Comparison of ENCODE assay signal across 23 cellular contexts in genomic region chr16:64397945-64398508, GRCh38.
DNase-seq lines count a peak whose midpoint lies in the region; ATAC-seq and TF ChIP-seq lines count a peak whose summit lies in the region.
"Had no signal": no experiment of that assay in that cellular context is flagged by ENCODE, and none has a peak within 500 bp of the region (broad histone marks: within the 10 kb centered on the region; RNA-seq: fewer than 3 reads in every experiment).

No MANE protein-coding gene starts in this region.

- 39 to 52% methylated on average over 3 of the region's 3 CpGs for WGBS in GM23248 (ENCODE audit: low coverage in 1 of 2, low lambda C conversion rate in 2 of 2, missing lambda C conversion rate in 2 of 2), 2 experiments
- WGBS in trophoblast cell (ENCODE audit: extremely low coverage, insufficient coverage, insufficient read length): no CpG with 5 or more reads among the region's 3 CpGs

- no peaks in the 10 kb centered on the region for H3K79me1 ChIP-seq in trophoblast cell (ENCODE audit: low read length)

- in situ Hi-C loops in GM23248 (cut with MboI): no loop called here

- H4K91ac ChIP-seq in trophoblast cell (ENCODE audit: low read depth, low read length): no peak overlapping the region

- H3K4ac ChIP-seq in trophoblast cell (ENCODE audit: low read depth, low read length): no peak overlapping the region

- DNase-seq in GM23248 (peak; percentile 72), adipocyte (ENCODE audit: low read depth) (no peak), fibroblast of lung (ENCODE audit: low read depth in 2 of 2) (peak; percentile 18 to 77), trophoblast cell (no peak), left lobe of liver (ENCODE audit: low spot score) (no peak), DMS79 (lab: John Stamatoyannopoulos, UW) (no peak)
- DNase-seq in stimulated activated CD4-positive, alpha-beta T cell treated with anti-CD3 and anti-CD28 coated beads, Interleukin-4, amount 100 ng/mL, for 4 hours: no peak
- no peak for DNase-seq in effector memory CD4-positive, alpha-beta T cell
- DNase-seq: activated CD4-positive, alpha-beta T cell treated with anti-CD3 and anti-CD28 coated beads, Interleukin-2, amount 10 ng/mL, durations not matched to agents 24 days and 14 days; activated CD8-positive, alpha-beta memory T cell treated with anti-CD3 and anti-CD28 coated beads, Interleukin-2, amount 50 U/mL, for 4 hours; activated effector memory CD4-positive, alpha-beta T cell treated with anti-CD3 and anti-CD28 coated beads, Interleukin-2, amount 50 U/mL, for 16 hours; amniotic stem cell; CD4-positive, alpha-beta T cell; DMS 273 treated with DMSO at 0.1 percent for 48 hours; GDM1; immature natural killer cell; NCI-H2171 treated with DMSO at 0.1 percent for 48 hours; OCI-M1; SJCRH30; stimulated activated CD4-positive, alpha-beta T cell treated with anti-CD3 and anti-CD28 coated beads, Interleukin-15, amount 100 ng/mL, for 24 hours had no signal

- H4K20me1 ChIP-seq in GM23248 (ENCODE audit: insufficient read depth) (no peaks in the 10 kb centered on the region), fibroblast of lung (ENCODE audit: control insufficient read depth, extremely low read depth, insufficient read depth, low read length) (no peaks in the 10 kb centered on the region)

- no peaks in the 10 kb centered on the region for H3K79me2 ChIP-seq in GM23248 (ENCODE audit: insufficient read depth)
- H3K79me2 ChIP-seq in fibroblast of lung (ENCODE audit: control insufficient read depth, insufficient read depth, low read length): no peaks in the 10 kb centered on the region
- no peaks in the 10 kb centered on the region for H3K79me2 ChIP-seq in trophoblast cell (ENCODE audit: control insufficient read depth, insufficient read depth, low read length, poor library complexity)

- no peak overlapping the region for H2BK5ac ChIP-seq in trophoblast cell (ENCODE audit: low read depth, low read length, poor library complexity)

- H3K27ac ChIP-seq in GM23248 (no peak overlapping the region), fibroblast of lung (ENCODE audit: insufficient read depth, low read length) (no peak overlapping the region), trophoblast cell (ENCODE audit: low read depth, low read length) (peak overlapping the region; percentile 52)
- H3K27ac ChIP-seq in effector memory CD4-positive, alpha-beta T cell (ENCODE audit: insufficient read depth, low read length, poor library complexity, severe bottlenecking): no peak overlapping the region
- H3K27ac ChIP-seq: neutrophil, SJCRH30, suprapubic skin had no signal

- no peak overlapping the region for H2BK120ac ChIP-seq in trophoblast cell (ENCODE audit: insufficient read depth, low read length, poor library complexity)

- H3K14ac ChIP-seq in trophoblast cell (ENCODE audit: low read length): no peak overlapping the region

- H2AK5ac ChIP-seq in trophoblast cell (ENCODE audit: low read length): no peak overlapping the region

- H4K8ac ChIP-seq in trophoblast cell (ENCODE audit: low read depth, low read length): no peak overlapping the region

- H3K4me2 ChIP-seq in GM23248 (ENCODE audit: unreplicated experiment) (peak overlapping the region; percentile 14), fibroblast of lung (ENCODE audit: extremely low read depth, insufficient read depth, low read length) (no peak overlapping the region), trophoblast cell (ENCODE audit: low read length) (no peak overlapping the region)

- no peak overlapping the region for H3K23ac ChIP-seq in trophoblast cell (ENCODE audit: low read length)

- TF ChIP-seq CTCF in fibroblast of lung (conservative IDR thresholded peaks at IDR 0.05 in 1 of 2, IDR thresholded peaks at IDR 0.05 in 1 of 2; ENCODE audit: low read depth in 1 of 2, low read length in 2 of 2): no peak

- H2AFZ ChIP-seq in GM23248 (no peak overlapping the region), fibroblast of lung (ENCODE audit: low read length) (no peak overlapping the region), trophoblast cell (ENCODE audit: insufficient read depth, low read length, poor library complexity) (no peak overlapping the region)

- H4K12ac ChIP-seq in trophoblast cell (ENCODE audit: low read depth, low read length): no peak overlapping the region

- H3K9me3 ChIP-seq in GM23248 (ENCODE audit: low read depth) (no peaks in the 10 kb centered on the region), adipocyte (ENCODE audit: control insufficient read depth, low read length) (no peaks in the 10 kb centered on the region), fibroblast of lung (ENCODE audit: control insufficient read depth, insufficient read depth, low read depth, low read length) (no peaks in the 10 kb centered on the region), trophoblast cell (ENCODE audit: insufficient read depth, low read depth, low read length) (no peaks in the 10 kb centered on the region)
- no peaks in the 10 kb centered on the region for H3K9me3 ChIP-seq in effector memory CD4-positive, alpha-beta T cell (ENCODE audit: control insufficient read depth, low read length)
- H3K9me3 ChIP-seq: neutrophil, suprapubic skin had no signal

- ATAC-seq in left lobe of liver: no peak
- ATAC-seq: HepG2 had no signal

- H3K9me2 ChIP-seq in GM23248 (ENCODE audit: insufficient read depth): no peaks in the 10 kb centered on the region

- no peak overlapping the region for H3K18ac ChIP-seq in trophoblast cell (ENCODE audit: low read length)

- no peak overlapping the region for H2BK12ac ChIP-seq in trophoblast cell (ENCODE audit: low read length)

- H3K27me3 ChIP-seq in GM23248 (replicated peaks; ENCODE audit: insufficient read depth) (no peaks in the 10 kb centered on the region), adipocyte (replicated peaks; ENCODE audit: control insufficient read depth, insufficient read depth, low read length) (no peaks in the 10 kb centered on the region), fibroblast of lung (ENCODE audit: control insufficient read depth, insufficient read depth, low read length) (no peaks in the 10 kb centered on the region), trophoblast cell (ENCODE audit: insufficient read depth, low read length) (no peaks in the 10 kb centered on the region)
- H3K27me3 ChIP-seq in effector memory CD4-positive, alpha-beta T cell (replicated peaks; ENCODE audit: control insufficient read depth, insufficient read depth, low read length, poor library complexity, severe bottlenecking): no peaks in the 10 kb centered on the region
- H3K27me3 ChIP-seq: neutrophil, SJCRH30, suprapubic skin had no signal

- H3K9ac ChIP-seq in GM23248: no peak overlapping the region
- H3K9ac ChIP-seq in adipocyte (ENCODE audit: low read length): peak overlapping the region; percentile 40
- no peak overlapping the region for H3K9ac ChIP-seq in fibroblast of lung (ENCODE audit: insufficient read depth, low read length)
- H3K9ac ChIP-seq in trophoblast cell (ENCODE audit: low read length): no peak overlapping the region

- H3K4me1 ChIP-seq in GM23248 (ENCODE audit: insufficient read depth): peaks cover 23% of the 10 kb centered on the region
- peaks cover 23% of the 10 kb centered on the region for H3K4me1 ChIP-seq in adipocyte (ENCODE audit: control insufficient read depth, insufficient read depth, low read length)
- no peaks in the 10 kb centered on the region for H3K4me1 ChIP-seq in fibroblast of lung (ENCODE audit: control insufficient read depth, extremely low read depth, insufficient read depth, low read length)
- no peaks in the 10 kb centered on the region for H3K4me1 ChIP-seq in trophoblast cell (ENCODE audit: control insufficient read depth in 1 of 2, insufficient read depth in 2 of 2, low read length in 2 of 2)
- no peaks in the 10 kb centered on the region for H3K4me1 ChIP-seq in effector memory CD4-positive, alpha-beta T cell (ENCODE audit: control insufficient read depth, insufficient read depth, low read length, poor library complexity, severe bottlenecking)
- H3K4me1 ChIP-seq: SJCRH30, suprapubic skin had no signal

- H3K4me3 ChIP-seq in GM23248 (no peak overlapping the region), adipocyte (ENCODE audit: low read length) (peak overlapping the region; percentile 44), fibroblast of lung (replicated peaks in 1 of 4; ENCODE audit: control extremely low read depth in 1 of 4, insufficient read depth in 1 of 4, low read depth in 3 of 4, low read length in 4 of 4) (no peak overlapping the region), trophoblast cell (ENCODE audit: low read depth, low read length) (no peak overlapping the region)
- no peak overlapping the region for H3K4me3 ChIP-seq in effector memory CD4-positive, alpha-beta T cell (ENCODE audit: insufficient read depth, low read depth, low read length, poor library complexity, severe bottlenecking)
- H3K4me3 ChIP-seq: SJCRH30, suprapubic skin had no signal

- no peaks in the 10 kb centered on the region for H3K36me3 ChIP-seq in GM23248 (ENCODE audit: low read depth)
- H3K36me3 ChIP-seq in adipocyte (ENCODE audit: control insufficient read depth, insufficient read depth, low read length, severe bottlenecking): no peaks in the 10 kb centered on the region
- H3K36me3 ChIP-seq in fibroblast of lung (ENCODE audit: control insufficient read depth, insufficient read depth, low read length): no peaks in the 10 kb centered on the region
- no peaks in the 10 kb centered on the region for H3K36me3 ChIP-seq in trophoblast cell (ENCODE audit: control insufficient read depth in 1 of 2, insufficient read depth in 2 of 2, low read length in 2 of 2)
- H3K36me3 ChIP-seq in effector memory CD4-positive, alpha-beta T cell (ENCODE audit: control insufficient read depth, insufficient read depth, low read length): no peaks in the 10 kb centered on the region
- H3K36me3 ChIP-seq: neutrophil, SJCRH30, suprapubic skin had no signal

- H3F3A ChIP-seq in GM23248 (ENCODE audit: insufficient read depth): peaks cover 20% of the 10 kb centered on the region

Comparison
In these comparisons a context has a peak if more than half of its experiments do, and no peak if none do; other contexts are left out.
1. DNase-seq: peak in GM23248 (single experiment) and fibroblast of lung (2 of 2); none in adipocyte (single experiment), trophoblast cell (0 of 2), stimulated activated CD4-positive, alpha-beta T cell treated with anti-CD3 and anti-CD28 coated beads, Interleukin-4, amount 100 ng/mL, for 4 hours (0 of 2), left lobe of liver (single experiment), DMS79 (single experiment) and effector memory CD4-positive, alpha-beta T cell (0 of 3).